In the genomic region with DNA sequence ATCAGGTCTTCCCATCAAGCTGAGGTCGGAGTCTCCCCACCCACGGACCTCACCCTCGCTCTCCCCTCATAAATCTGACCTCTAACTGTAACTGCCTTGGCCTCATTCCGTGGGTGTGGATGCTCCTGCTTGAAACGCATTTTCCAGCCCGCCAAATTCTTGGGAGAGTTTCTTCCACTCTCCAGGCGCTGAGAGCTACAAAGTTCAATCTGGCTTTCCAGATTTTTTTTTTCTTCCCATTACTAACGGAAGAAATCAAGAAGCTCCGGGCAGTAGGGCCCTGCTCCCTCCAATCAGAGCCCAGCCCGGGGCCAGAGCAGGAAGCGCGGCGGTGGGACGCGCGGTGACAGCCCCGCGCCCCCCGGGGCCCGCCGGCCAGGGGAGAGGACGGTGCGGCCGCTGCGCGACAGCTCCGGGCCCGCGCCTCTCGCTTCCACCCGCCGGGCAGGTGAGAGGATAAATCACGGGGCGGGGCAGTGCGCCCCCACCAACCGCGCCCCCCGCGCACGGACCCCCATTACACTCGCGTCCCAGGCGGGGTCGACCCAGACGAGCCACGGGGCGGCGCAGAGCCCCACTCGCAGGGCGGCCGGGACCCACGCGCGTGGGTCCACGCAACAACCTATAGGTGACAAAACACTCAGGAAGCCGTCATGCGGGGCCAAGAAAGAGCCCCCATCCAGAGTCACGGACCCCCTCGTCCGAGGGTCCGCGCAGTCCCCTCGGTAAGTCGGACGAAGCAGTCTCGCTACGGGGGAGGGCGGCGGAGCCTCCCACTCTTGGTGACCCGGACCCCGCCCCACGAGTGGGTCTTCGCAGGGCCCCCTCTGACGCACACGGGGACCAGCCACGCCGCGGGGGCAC, we compare ENCODE assay signal across 8 cellular contexts. TPM values are rescaled to one million over a fixed set of nuclear protein-coding genes. Genes with fewer than 3 reads are reported as not detected.
DNase-seq lines count a peak whose midpoint lies in the region; ATAC-seq and TF ChIP-seq lines count a peak whose summit lies in the region.

No MANE protein-coding gene starts in this region.

- WGBS in right cardiac atrium = 1% methylated on average over 78 of the region's 78 CpGs

- H3K36me3 ChIP-seq in ACC112 (ENCODE audit: insufficient read depth, low read length) = peaks cover 2% of the 10 kb centered on the region; the same call in 1 of the 2 replicates

- H3K4me3 Mint-ChIP-seq in activated naive CD8-positive, alpha-beta T cell treated with anti-CD3 and anti-CD28 coated beads, Interleukin-2, amount 50 U/mL, for 24 hours = peak overlapping the region; percentile 83

- H3K9me3 Mint-ChIP-seq in activated naive CD8-positive, alpha-beta T cell treated with anti-CD3 and anti-CD28 coated beads, Interleukin-2, amount 50 U/mL, for 24 hours = no peaks in the 10 kb centered on the region

- H3K27me3 Mint-ChIP-seq in activated naive CD8-positive, alpha-beta T cell treated with anti-CD3 and anti-CD28 coated beads, Interleukin-2, amount 50 U/mL, for 24 hours = peaks cover 42% of the 10 kb centered on the region

- no peak for TF ChIP-seq RAD21 in Ishikawa (IDR thresholded peaks at IDR 0.05; ENCODE audit: low read depth)

- H3K4me1 ChIP-seq in ACC112 (ENCODE audit: control insufficient read depth, insufficient read depth, low read length, unreplicated experiment) = peaks cover 50% of the 10 kb centered on the region
- H3K4me1 ChIP-seq in right cardiac atrium (ENCODE audit: control insufficient read depth, insufficient read depth, low read length) = peaks cover 4% of the 10 kb centered on the region

- no peak for DNase-seq in activated naive CD8-positive, alpha-beta T cell treated with anti-CD3 and anti-CD28 coated beads, Interleukin-2, amount 50 U/mL, for 24 hours
- peak; percentile 58 to 85 (median 79) for DNase-seq in right cardiac atrium
- DNase-seq in retinal pigment epithelial cell (ENCODE audit: low read depth) = no peak
- no peak for DNase-seq in A172 (ENCODE audit: low spot score)
- DNase-seq in superior temporal gyrus (ENCODE audit: extremely low spot score) = no peak

- no peak for TF ChIP-seq CTCF in retinal pigment epithelial cell (conservative IDR thresholded peaks at IDR 0.05; ENCODE audit: low read depth, low read length)

- peak overlapping the region; percentile 74 for H3K27ac Mint-ChIP-seq in activated naive CD8-positive, alpha-beta T cell treated with anti-CD3 and anti-CD28 coated beads, Interleukin-2, amount 50 U/mL, for 24 hours

- H3K27ac ChIP-seq in ACC112 (ENCODE audit: low read depth, low read length) (peak overlapping the region; percentile 52), right cardiac atrium (ENCODE audit: low read length) (peak overlapping the region; percentile 69)

- peaks cover 29% of the 10 kb centered on the region for H3K4me1 Mint-ChIP-seq in activated naive CD8-positive, alpha-beta T cell treated with anti-CD3 and anti-CD28 coated beads, Interleukin-2, amount 50 U/mL, for 24 hours

- intact Hi-C loops in right cardiac atrium (cut with DNase I) = loop anchor here in 2 of 4 donors (10.0 kb wide), 1 partner anchor 134 kb away; no protein-coding TSS in a partner anchor

- no peaks in the 10 kb centered on the region for H3K27me3 ChIP-seq in ACC112 (ENCODE audit: insufficient read depth, low read length)
- H3K27me3 ChIP-seq in right cardiac atrium (ENCODE audit: control insufficient read depth, insufficient read depth) = no peaks in the 10 kb centered on the region

- ATAC-seq in activated naive CD8-positive, alpha-beta T cell treated with anti-CD3 and anti-CD28 coated beads, Interleukin-2, amount 50 U/mL, for 24 hours = no peak
- ATAC-seq in right cardiac atrium = peak; percentile 55 to 73
- no peak for ATAC-seq in GM19455 (IDR thresholded peaks at IDR 0.05; ENCODE audit: unreplicated experiment)

- H3K79me2 ChIP-seq in ACC112 (ENCODE audit: control insufficient read depth, insufficient read depth, low read length, unreplicated experiment) = peaks cover 58% of the 10 kb centered on the region

- no peaks in the 10 kb centered on the region for H3K9me3 ChIP-seq in right cardiac atrium (ENCODE audit: control insufficient read depth, low read length)

- H3K36me3 Mint-ChIP-seq in activated naive CD8-positive, alpha-beta T cell treated with anti-CD3 and anti-CD28 coated beads, Interleukin-2, amount 50 U/mL, for 24 hours (ENCODE audit: low read depth) = no peaks in the 10 kb centered on the region

- H3K4me3 ChIP-seq in ACC112 (ENCODE audit: low read depth, low read length) (peak overlapping the region; percentile 83), right cardiac atrium (ENCODE audit: low read length) (peak overlapping the region; percentile 88), retinal pigment epithelial cell (ENCODE audit: low read length) (peak overlapping the region; percentile 88)

- no peak for TF ChIP-seq EP300 in Ishikawa (IDR thresholded peaks at IDR 0.05; ENCODE audit: borderline replicate concordance)

- H2AFZ ChIP-seq in ACC112 (ENCODE audit: low read length, unreplicated experiment) = peak overlapping the region; percentile 14

TF ChIP-seq in Ishikawa, 13 proteins besides CTCF, POLR2A, EP300 and RAD21:
- TF ChIP-seq, protein P1, sequence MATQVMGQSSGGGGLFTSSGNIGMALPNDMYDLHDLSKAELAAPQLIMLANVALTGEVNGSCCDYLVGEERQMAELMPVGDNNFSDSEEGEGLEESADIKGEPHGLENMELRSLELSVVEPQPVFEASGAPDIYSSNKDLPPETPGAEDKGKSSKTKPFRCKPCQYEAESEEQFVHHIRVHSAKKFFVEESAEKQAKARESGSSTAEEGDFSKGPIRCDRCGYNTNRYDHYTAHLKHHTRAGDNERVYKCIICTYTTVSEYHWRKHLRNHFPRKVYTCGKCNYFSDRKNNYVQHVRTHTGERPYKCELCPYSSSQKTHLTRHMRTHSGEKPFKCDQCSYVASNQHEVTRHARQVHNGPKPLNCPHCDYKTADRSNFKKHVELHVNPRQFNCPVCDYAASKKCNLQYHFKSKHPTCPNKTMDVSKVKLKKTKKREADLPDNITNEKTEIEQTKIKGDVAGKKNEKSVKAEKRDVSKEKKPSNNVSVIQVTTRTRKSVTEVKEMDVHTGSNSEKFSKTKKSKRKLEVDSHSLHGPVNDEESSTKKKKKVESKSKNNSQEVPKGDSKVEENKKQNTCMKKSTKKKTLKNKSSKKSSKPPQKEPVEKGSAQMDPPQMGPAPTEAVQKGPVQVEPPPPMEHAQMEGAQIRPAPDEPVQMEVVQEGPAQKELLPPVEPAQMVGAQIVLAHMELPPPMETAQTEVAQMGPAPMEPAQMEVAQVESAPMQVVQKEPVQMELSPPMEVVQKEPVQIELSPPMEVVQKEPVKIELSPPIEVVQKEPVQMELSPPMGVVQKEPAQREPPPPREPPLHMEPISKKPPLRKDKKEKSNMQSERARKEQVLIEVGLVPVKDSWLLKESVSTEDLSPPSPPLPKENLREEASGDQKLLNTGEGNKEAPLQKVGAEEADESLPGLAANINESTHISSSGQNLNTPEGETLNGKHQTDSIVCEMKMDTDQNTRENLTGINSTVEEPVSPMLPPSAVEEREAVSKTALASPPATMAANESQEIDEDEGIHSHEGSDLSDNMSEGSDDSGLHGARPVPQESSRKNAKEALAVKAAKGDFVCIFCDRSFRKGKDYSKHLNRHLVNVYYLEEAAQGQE (IDR thresholded peaks at IDR 0.05; ENCODE audit: low read depth) = no peak
- peak; percentile 94 for TF ChIP-seq ZBTB7A (IDR thresholded peaks at IDR 0.05; ENCODE audit: low read depth)
- TF ChIP-seq, protein P2, sequence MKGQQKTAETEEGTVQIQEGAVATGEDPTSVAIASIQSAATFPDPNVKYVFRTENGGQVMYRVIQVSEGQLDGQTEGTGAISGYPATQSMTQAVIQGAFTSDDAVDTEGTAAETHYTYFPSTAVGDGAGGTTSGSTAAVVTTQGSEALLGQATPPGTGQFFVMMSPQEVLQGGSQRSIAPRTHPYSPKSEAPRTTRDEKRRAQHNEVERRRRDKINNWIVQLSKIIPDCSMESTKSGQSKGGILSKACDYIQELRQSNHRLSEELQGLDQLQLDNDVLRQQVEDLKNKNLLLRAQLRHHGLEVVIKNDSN (IDR thresholded peaks at IDR 0.05) = no peak
- TF ChIP-seq TAF1 (IDR thresholded peaks at IDR 0.05; ENCODE audit: low read depth) = no peak
- TF ChIP-seq, protein P3, sequence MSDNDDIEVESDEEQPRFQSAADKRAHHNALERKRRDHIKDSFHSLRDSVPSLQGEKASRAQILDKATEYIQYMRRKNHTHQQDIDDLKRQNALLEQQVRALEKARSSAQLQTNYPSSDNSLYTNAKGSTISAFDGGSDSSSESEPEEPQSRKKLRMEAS (IDR thresholded peaks at IDR 0.05) = 0 out of 2 replicates have a peak, but pooled peaks have one; percentile 15

RNA-seq across cellular contexts. Expression of a gene that starts 0.9 kb away (rescaled TPM):
- total RNA-seq in right cardiac atrium = 10 to 100 TPM; 21.9 to 43.6 (median 26.7) TPM
- polyA plus RNA-seq in right cardiac atrium = 7.8 TPM
- 29.9 and 32.9 TPM in 2 replicates for total RNA-seq in A172 (2014; rRNA removed; shearing (Covaris generic))

Comparison
In these comparisons a context has a peak if more than half of its experiments do, and no peak if none do; other contexts are left out.
1. ATAC-seq: peak in right cardiac atrium (2 of 2); none in activated naive CD8-positive, alpha-beta T cell treated with anti-CD3 and anti-CD28 coated beads, Interleukin-2, amount 50 U/mL, for 24 hours (single experiment) and GM19455 (single experiment).
2. DNase-seq: peak in right cardiac atrium (3 of 3); none in activated naive CD8-positive, alpha-beta T cell treated with anti-CD3 and anti-CD28 coated beads, Interleukin-2, amount 50 U/mL, for 24 hours (single experiment), retinal pigment epithelial cell (single experiment), A172 (single experiment) and superior temporal gyrus (single experiment).
3. Peak in every context shown above with its lines, with median percentiles within 50 percentile points of each other: H3K4me3 ChIP-seq.